In the genomic region with DNA sequence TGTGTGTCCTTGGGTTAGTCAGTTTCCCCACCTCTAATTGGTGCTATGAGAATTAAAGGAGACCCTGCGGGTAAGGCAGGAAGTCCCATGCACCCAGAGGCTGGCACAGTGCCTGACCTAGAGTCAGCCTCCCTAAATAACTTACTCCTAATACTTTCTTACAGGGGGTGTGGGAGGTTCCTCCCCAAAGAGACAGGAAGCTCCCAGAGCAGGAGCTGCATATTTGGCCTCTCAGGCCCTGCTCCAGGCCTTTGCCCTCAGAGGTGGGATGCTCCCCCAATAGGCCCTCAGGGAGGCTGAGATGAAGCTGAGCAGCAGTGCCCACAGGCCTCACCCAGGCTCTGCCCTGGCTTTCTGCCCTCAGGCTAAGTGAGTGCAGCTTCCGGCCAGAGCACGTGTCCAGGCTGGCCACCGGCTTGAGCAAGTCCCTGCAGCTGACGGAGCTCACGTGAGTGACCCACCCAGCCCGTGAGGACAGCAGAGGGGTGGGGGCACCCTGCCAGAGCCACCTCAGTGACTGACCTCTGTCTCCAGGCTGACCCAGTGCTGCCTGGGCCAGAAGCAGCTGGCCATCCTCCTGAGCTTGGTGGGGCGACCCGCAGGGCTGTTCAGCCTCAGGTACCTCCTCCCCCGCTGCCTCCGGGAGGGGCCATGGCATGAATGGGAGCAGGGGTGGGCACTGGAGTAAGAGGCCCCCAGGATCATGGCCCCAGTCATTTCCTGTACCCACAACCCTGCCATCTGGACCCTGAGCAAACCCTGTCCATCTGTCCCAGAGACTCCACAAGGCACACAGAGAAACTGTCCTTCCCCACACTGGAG, we compare ENCODE assay signal across 1 cellular context.
TF ChIP-seq lines count a peak whose summit lies in the region.

No MANE protein-coding gene starts in this region.

TF ChIP-seq in HepG2, 621 proteins besides CTCF, POLR2A, EP300 and RAD21 (continued from another document and continues in another):
- TF ChIP-seq ZNF878 (CRISPR knock-in tag; IDR thresholded peaks at IDR 0.05) (no peak), ZNF263 (CRISPR knock-in tag; IDR thresholded peaks at IDR 0.05) (no peak), ZNF136 (CRISPR knock-in tag; IDR thresholded peaks at IDR 0.05; ENCODE audit: low read depth) (no peak), ETV5 (CRISPR knock-in tag; IDR thresholded peaks at IDR 0.05; ENCODE audit: borderline replicate concordance) (peak; percentile 78), SRSF9 (IDR thresholded peaks at IDR 0.05; ENCODE audit: borderline replicate concordance, insufficient read depth, low read depth, low read length, poor library complexity, severe bottlenecking) (no peak), IRF2 (CRISPR knock-in tag; IDR thresholded peaks at IDR 0.05) (no peak), RXRA (CRISPR knock-in tag; IDR thresholded peaks at IDR 0.05) (no peak; the same call in 1 of the 2 replicates), XBP1 (CRISPR knock-in tag; IDR thresholded peaks at IDR 0.05) (no peak), TBX3 (IDR thresholded peaks at IDR 0.05; ENCODE audit: borderline replicate concordance) (0 out of 2 replicates have a peak, but pooled peaks have one; percentile 6), GATA4 (IDR thresholded peaks at IDR 0.05; ENCODE audit: borderline replicate concordance, low read depth) (no peak), PRPF4 (IDR thresholded peaks at IDR 0.05; ENCODE audit: low read depth, low read length, poor library complexity, severe bottlenecking) (no peak), PAX8 (CRISPR knock-in tag; IDR thresholded peaks at IDR 0.05; ENCODE audit: borderline replicate concordance) (no peak), SIX1 (CRISPR knock-in tag; IDR thresholded peaks at IDR 0.05; ENCODE audit: borderline replicate concordance) (no peak), CCDC6 (CRISPR knock-in tag; IDR thresholded peaks at IDR 0.05) (peak; percentile 68; the same call in 1 of the 2 replicates), ZNF225 (CRISPR knock-in tag; IDR thresholded peaks at IDR 0.05) (0 out of 2 replicates have a peak, but pooled peaks have one; percentile 41), CENPX (CRISPR knock-in tag; IDR thresholded peaks at IDR 0.05) (no peak), SSRP1 (CRISPR knock-in tag; IDR thresholded peaks at IDR 0.05) (no peak), MEIS2 (CRISPR knock-in tag; IDR thresholded peaks at IDR 0.05) (no peak), ZNF879 (CRISPR knock-in tag; IDR thresholded peaks at IDR 0.05) (no peak), RCOR2 (CRISPR knock-in tag; IDR thresholded peaks at IDR 0.05) (no peak), ZNF792 (CRISPR knock-in tag; IDR thresholded peaks at IDR 0.05) (no peak), NFRKB (IDR thresholded peaks at IDR 0.05) (no peak), PHB2 (IDR thresholded peaks at IDR 0.05; ENCODE audit: partially characterized antibody) (no peak), NFE2 (CRISPR knock-in tag; IDR thresholded peaks at IDR 0.05) (no peak), GTF2F1 (IDR thresholded peaks at IDR 0.05; ENCODE audit: low read length) (no peak), ZNF329 (CRISPR knock-in tag; IDR thresholded peaks at IDR 0.05; ENCODE audit: low read depth) (no peak), ZNF556 (CRISPR knock-in tag; IDR thresholded peaks at IDR 0.05; ENCODE audit: borderline replicate concordance) (no peak), MAFK (conservative IDR thresholded peaks at IDR 0.05 in 1 of 2, IDR thresholded peaks at IDR 0.05 in 1 of 2; ENCODE audit: low read length in 2 of 2) (no peak), CHCHD3 (CRISPR knock-in tag; IDR thresholded peaks at IDR 0.05) (no peak)
- TF ChIP-seq, protein P1, sequence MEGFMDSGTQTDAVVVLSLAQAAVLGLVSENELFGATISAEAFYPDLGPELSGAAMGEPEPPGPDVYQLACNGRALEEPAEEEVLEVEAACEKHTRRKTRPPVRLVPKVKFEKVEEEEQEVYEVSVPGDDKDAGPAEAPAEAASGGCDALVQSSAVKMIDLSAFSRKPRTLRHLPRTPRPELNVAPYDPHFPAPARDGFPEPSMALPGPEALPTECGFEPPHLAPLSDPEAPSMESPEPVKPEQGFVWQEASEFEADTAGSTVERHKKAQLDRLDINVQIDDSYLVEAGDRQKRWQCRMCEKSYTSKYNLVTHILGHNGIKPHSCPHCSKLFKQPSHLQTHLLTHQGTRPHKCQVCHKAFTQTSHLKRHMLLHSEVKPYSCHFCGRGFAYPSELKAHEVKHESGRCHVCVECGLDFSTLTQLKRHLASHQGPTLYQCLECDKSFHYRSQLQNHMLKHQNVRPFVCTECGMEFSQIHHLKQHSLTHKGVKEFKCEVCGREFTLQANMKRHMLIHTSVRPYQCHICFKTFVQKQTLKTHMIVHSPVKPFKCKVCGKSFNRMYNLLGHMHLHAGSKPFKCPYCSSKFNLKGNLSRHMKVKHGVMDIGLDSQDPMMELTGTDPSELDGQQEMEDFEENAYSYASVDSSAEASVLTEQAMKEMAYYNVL (CRISPR knock-in tag; IDR thresholded peaks at IDR 0.05; ENCODE audit: borderline replicate concordance): no peak
- TF ChIP-seq, protein P2, sequence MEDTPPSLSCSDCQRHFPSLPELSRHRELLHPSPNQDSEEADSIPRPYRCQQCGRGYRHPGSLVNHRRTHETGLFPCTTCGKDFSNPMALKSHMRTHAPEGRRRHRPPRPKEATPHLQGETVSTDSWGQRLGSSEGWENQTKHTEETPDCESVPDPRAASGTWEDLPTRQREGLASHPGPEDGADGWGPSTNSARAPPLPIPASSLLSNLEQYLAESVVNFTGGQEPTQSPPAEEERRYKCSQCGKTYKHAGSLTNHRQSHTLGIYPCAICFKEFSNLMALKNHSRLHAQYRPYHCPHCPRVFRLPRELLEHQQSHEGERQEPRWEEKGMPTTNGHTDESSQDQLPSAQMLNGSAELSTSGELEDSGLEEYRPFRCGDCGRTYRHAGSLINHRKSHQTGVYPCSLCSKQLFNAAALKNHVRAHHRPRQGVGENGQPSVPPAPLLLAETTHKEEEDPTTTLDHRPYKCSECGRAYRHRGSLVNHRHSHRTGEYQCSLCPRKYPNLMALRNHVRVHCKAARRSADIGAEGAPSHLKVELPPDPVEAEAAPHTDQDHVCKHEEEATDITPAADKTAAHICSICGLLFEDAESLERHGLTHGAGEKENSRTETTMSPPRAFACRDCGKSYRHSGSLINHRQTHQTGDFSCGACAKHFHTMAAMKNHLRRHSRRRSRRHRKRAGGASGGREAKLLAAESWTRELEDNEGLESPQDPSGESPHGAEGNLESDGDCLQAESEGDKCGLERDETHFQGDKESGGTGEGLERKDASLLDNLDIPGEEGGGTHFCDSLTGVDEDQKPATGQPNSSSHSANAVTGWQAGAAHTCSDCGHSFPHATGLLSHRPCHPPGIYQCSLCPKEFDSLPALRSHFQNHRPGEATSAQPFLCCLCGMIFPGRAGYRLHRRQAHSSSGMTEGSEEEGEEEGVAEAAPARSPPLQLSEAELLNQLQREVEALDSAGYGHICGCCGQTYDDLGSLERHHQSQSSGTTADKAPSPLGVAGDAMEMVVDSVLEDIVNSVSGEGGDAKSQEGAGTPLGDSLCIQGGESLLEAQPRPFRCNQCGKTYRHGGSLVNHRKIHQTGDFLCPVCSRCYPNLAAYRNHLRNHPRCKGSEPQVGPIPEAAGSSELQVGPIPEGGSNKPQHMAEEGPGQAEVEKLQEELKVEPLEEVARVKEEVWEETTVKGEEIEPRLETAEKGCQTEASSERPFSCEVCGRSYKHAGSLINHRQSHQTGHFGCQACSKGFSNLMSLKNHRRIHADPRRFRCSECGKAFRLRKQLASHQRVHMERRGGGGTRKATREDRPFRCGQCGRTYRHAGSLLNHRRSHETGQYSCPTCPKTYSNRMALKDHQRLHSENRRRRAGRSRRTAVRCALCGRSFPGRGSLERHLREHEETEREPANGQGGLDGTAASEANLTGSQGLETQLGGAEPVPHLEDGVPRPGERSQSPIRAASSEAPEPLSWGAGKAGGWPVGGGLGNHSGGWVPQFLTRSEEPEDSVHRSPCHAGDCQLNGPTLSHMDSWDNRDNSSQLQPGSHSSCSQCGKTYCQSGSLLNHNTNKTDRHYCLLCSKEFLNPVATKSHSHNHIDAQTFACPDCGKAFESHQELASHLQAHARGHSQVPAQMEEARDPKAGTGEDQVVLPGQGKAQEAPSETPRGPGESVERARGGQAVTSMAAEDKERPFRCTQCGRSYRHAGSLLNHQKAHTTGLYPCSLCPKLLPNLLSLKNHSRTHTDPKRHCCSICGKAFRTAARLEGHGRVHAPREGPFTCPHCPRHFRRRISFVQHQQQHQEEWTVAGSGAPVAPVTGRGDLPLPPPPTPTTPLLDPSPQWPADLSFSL (CRISPR knock-in tag; IDR thresholded peaks at IDR 0.05): no peak
- TF ChIP-seq, protein P3, sequence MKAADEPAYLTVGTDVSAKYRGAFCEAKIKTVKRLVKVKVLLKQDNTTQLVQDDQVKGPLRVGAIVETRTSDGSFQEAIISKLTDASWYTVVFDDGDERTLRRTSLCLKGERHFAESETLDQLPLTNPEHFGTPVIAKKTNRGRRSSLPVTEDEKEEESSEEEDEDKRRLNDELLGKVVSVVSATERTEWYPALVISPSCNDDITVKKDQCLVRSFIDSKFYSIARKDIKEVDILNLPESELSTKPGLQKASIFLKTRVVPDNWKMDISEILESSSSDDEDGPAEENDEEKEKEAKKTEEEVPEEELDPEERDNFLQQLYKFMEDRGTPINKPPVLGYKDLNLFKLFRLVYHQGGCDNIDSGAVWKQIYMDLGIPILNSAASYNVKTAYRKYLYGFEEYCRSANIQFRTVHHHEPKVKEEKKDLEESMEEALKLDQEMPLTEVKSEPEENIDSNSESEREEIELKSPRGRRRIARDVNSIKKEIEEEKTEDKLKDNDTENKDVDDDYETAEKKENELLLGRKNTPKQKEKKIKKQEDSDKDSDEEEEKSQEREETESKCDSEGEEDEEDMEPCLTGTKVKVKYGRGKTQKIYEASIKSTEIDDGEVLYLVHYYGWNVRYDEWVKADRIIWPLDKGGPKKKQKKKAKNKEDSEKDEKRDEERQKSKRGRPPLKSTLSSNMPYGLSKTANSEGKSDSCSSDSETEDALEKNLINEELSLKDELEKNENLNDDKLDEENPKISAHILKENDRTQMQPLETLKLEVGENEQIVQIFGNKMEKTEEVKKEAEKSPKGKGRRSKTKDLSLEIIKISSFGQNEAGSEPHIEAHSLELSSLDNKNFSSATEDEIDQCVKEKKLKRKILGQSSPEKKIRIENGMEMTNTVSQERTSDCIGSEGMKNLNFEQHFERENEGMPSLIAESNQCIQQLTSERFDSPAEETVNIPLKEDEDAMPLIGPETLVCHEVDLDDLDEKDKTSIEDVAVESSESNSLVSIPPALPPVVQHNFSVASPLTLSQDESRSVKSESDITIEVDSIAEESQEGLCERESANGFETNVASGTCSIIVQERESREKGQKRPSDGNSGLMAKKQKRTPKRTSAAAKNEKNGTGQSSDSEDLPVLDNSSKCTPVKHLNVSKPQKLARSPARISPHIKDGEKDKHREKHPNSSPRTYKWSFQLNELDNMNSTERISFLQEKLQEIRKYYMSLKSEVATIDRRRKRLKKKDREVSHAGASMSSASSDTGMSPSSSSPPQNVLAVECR (CRISPR knock-in tag; IDR thresholded peaks at IDR 0.05; ENCODE audit: borderline replicate concordance): peak; percentile 19; the same call in 1 of the 2 replicates
- TF ChIP-seq, protein P4, sequence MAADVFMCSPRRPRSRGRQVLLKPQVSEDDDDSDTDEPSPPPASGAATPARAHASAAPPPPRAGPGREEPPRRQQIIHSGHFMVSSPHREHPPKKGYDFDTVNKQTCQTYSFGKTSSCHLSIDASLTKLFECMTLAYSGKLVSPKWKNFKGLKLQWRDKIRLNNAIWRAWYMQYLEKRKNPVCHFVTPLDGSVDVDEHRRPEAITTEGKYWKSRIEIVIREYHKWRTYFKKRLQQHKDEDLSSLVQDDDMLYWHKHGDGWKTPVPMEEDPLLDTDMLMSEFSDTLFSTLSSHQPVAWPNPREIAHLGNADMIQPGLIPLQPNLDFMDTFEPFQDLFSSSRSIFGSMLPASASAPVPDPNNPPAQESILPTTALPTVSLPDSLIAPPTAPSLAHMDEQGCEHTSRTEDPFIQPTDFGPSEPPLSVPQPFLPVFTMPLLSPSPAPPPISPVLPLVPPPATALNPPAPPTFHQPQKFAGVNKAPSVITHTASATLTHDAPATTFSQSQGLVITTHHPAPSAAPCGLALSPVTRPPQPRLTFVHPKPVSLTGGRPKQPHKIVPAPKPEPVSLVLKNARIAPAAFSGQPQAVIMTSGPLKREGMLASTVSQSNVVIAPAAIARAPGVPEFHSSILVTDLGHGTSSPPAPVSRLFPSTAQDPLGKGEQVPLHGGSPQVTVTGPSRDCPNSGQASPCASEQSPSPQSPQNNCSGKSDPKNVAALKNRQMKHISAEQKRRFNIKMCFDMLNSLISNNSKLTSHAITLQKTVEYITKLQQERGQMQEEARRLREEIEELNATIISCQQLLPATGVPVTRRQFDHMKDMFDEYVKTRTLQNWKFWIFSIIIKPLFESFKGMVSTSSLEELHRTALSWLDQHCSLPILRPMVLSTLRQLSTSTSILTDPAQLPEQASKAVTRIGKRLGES (CRISPR knock-in tag; IDR thresholded peaks at IDR 0.05; ENCODE audit: borderline replicate concordance): no peak
- TF ChIP-seq, protein P5, sequence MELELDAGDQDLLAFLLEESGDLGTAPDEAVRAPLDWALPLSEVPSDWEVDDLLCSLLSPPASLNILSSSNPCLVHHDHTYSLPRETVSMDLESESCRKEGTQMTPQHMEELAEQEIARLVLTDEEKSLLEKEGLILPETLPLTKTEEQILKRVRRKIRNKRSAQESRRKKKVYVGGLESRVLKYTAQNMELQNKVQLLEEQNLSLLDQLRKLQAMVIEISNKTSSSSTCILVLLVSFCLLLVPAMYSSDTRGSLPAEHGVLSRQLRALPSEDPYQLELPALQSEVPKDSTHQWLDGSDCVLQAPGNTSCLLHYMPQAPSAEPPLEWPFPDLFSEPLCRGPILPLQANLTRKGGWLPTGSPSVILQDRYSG (CRISPR knock-in tag; IDR thresholded peaks at IDR 0.05): no peak
- TF ChIP-seq, protein P6, sequence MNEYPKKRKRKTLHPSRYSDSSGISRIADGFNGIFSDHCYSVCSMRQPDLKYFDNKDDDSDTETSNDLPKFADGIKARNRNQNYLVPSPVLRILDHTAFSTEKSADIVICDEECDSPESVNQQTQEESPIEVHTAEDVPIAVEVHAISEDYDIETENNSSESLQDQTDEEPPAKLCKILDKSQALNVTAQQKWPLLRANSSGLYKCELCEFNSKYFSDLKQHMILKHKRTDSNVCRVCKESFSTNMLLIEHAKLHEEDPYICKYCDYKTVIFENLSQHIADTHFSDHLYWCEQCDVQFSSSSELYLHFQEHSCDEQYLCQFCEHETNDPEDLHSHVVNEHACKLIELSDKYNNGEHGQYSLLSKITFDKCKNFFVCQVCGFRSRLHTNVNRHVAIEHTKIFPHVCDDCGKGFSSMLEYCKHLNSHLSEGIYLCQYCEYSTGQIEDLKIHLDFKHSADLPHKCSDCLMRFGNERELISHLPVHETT (CRISPR knock-in tag; conservative IDR thresholded peaks at IDR 0.05): no peak
- TF ChIP-seq, protein P7, sequence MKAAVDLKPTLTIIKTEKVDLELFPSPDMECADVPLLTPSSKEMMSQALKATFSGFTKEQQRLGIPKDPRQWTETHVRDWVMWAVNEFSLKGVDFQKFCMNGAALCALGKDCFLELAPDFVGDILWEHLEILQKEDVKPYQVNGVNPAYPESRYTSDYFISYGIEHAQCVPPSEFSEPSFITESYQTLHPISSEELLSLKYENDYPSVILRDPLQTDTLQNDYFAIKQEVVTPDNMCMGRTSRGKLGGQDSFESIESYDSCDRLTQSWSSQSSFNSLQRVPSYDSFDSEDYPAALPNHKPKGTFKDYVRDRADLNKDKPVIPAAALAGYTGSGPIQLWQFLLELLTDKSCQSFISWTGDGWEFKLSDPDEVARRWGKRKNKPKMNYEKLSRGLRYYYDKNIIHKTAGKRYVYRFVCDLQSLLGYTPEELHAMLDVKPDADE (CRISPR knock-in tag; IDR thresholded peaks at IDR 0.05): no peak
